ENCODE assay signal across 8 cellular contexts in genomic region chr6:124962617-124963415, GRCh38.
A peak's percentile ranks its signal among the peaks of the same experiment; 100 is the strongest.
DNase-seq lines count a peak whose midpoint lies in the region; ATAC-seq and TF ChIP-seq lines count a peak whose summit lies in the region.

No MANE protein-coding gene starts in this region.

- H3K27ac Mint-ChIP-seq in central memory CD8-positive, alpha-beta T cell (ENCODE audit: low read depth) = no peak overlapping the region

- H3K4me1 Mint-ChIP-seq in central memory CD8-positive, alpha-beta T cell = peaks cover 6% of the 10 kb centered on the region

- H3K9me3 Mint-ChIP-seq in central memory CD8-positive, alpha-beta T cell = peaks cover 5% of the 10 kb centered on the region

- no peaks in the 10 kb centered on the region for H3K36me3 Mint-ChIP-seq in central memory CD8-positive, alpha-beta T cell (ENCODE audit: insufficient read depth)

- ATAC-seq in central memory CD8-positive, alpha-beta T cell (replicated peaks; ENCODE audit: extremely low read depth, poor library complexity, severe bottlenecking) = no peak
- ATAC-seq in GM19035 (IDR thresholded peaks at IDR 0.05; ENCODE audit: unreplicated experiment) = no peak

- peak overlapping the region; percentile 39 for H3K4me3 Mint-ChIP-seq in central memory CD8-positive, alpha-beta T cell

- DNase-seq in ACHN (peak; percentile 40), GM13976 (ENCODE audit: low spot score) (peak; percentile 30), NCI-H2171 (lab: John Stamatoyannopoulos, UW) (peak; percentile 34), iris pigment epithelial cell (ENCODE audit: low read depth) (peak; percentile 57), skeletal muscle cell (ENCODE audit: low read depth) (no peak), NCI-H774 (lab: John Stamatoyannopoulos, UW) (no peak)
- DNase-seq in central memory CD8-positive, alpha-beta T cell (ENCODE audit: low spot score in 2 of 2) = no peak

- in situ Hi-C loops in ACHN (cut with HindIII; ENCODE audit: low pct_ligation_motif_present, low pct_unique_long_range_greater_than_20kb, low sequenced_read_pairs) (no loop called here), GM13976 (cut with MboI; ENCODE audit: low sequenced_read_pairs, unreplicated experiment) (no loop called here)

- H3K4me3 ChIP-seq in skeletal muscle cell (ENCODE audit: low read depth, low read length) = peak overlapping the region; percentile 86

- no peak for TF ChIP-seq CTCF in GM13976 (IDR thresholded peaks at IDR 0.05; ENCODE audit: borderline replicate concordance, control extremely low read depth, extremely low read depth, insufficient read depth, missing control alignments)

- H3K27me3 Mint-ChIP-seq in central memory CD8-positive, alpha-beta T cell = peaks cover 38% of the 10 kb centered on the region

Comparison
In these comparisons a context has a peak if more than half of its experiments do, and no peak if none do; other contexts are left out.
1. DNase-seq: peak in ACHN (single experiment), GM13976 (single experiment), NCI-H2171 (single experiment) and iris pigment epithelial cell (single experiment); none in central memory CD8-positive, alpha-beta T cell (0 of 2), skeletal muscle cell (single experiment) and NCI-H774 (single experiment).